ENCODE assay signal across 9 cellular contexts in the genomic region with DNA sequence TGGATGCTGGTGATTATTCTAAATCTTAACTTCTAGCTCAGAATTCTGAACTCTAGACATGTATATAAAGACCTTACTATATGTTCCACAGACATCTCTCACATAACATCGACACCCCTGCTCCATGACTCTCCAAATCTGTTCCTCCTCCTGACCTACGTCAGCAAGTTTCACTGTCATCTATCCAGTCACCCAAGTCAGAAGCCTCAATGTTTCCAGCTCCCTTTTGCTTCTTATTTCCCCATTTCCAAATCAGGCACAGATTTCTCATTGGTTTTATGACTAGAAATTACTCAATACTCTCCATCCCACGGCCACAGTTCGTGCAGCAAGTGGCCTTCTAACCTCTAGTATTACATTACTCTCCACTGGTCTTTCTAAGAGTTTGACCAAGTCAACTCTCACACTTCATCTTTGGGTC. TPM values are rescaled to one million over a fixed set of nuclear protein-coding genes. Genes with fewer than 3 reads are reported as not detected.
DNase-seq lines count a peak whose midpoint lies in the region; ATAC-seq and TF ChIP-seq lines count a peak whose summit lies in the region.
"Had no signal": no experiment of that assay in that cellular context is flagged by ENCODE, and none has a peak within 500 bp of the region (broad histone marks: within the 10 kb centered on the region; RNA-seq: fewer than 3 reads in every experiment).

No MANE protein-coding gene starts in this region.

- ATAC-seq in GM19438 (IDR thresholded peaks at IDR 0.05; ENCODE audit: low read depth, unreplicated experiment) (peak; percentile 48), HG03442 (IDR thresholded peaks at IDR 0.05; ENCODE audit: unreplicated experiment) (peak; percentile 42), aorta (ENCODE audit: low FRiP score) (peak; percentile 19), esophagus mucosa (no peak)

- H3K4me1 ChIP-seq in breast epithelium (no peaks in the 10 kb centered on the region), aorta (ENCODE audit: control insufficient read depth in 1 of 2, insufficient read depth in 2 of 2, low read length in 2 of 2) (peaks cover 0 to 25% of the 10 kb centered on the region in 2 donors)

- H3K36me3 ChIP-seq in breast epithelium (no peaks in the 10 kb centered on the region), aorta (ENCODE audit: control insufficient read depth in 1 of 2, insufficient read depth in 2 of 2, low read length in 1 of 2) (no peaks in the 10 kb centered on the region)

- no peaks in the 10 kb centered on the region for H3K27me3 ChIP-seq in breast epithelium
- no peaks in the 10 kb centered on the region for H3K27me3 ChIP-seq in aorta (ENCODE audit: control insufficient read depth in 1 of 2, insufficient read depth in 2 of 2, low read length in 1 of 2)

- intact Hi-C loops in breast epithelium (cut with DNase I; ENCODE audit: low total_unique reads) (no loop called here), aorta (cut with DNase I) (no loop called here)

- TF ChIP-seq POLR2A in breast epithelium (IDR thresholded peaks at IDR 0.05) = no peak

- DNase-seq in EH (ENCODE audit: low read depth) = peak; percentile 18
- no peak for DNase-seq in breast epithelium (ENCODE audit: low spot score in 2 of 2)
- no peak for DNase-seq in aorta
- DNase-seq in OCI-M1 (lab: John Stamatoyannopoulos, UW) = no peak
- DNase-seq in NCI-H1436 (lab: John Stamatoyannopoulos, UW) = no peak

- H3K9me3 ChIP-seq in breast epithelium = no peaks in the 10 kb centered on the region
- no peaks in the 10 kb centered on the region for H3K9me3 ChIP-seq in aorta (ENCODE audit: control insufficient read depth, low read length)

- TF ChIP-seq CTCF in breast epithelium (IDR thresholded peaks at IDR 0.05) = no peak

- H3K4me3 ChIP-seq in breast epithelium (no peak overlapping the region), aorta (ENCODE audit: low read length in 2 of 2) (no peak overlapping the region)
- H3K4me3 ChIP-seq: skin epidermis had no signal

- 74 to 85% methylated on average over 4 of the region's 4 CpGs for WGBS in aorta, 2 donors

- H3K27ac ChIP-seq in breast epithelium (peak overlapping the region; percentile 39 to 40), aorta (ENCODE audit: low read depth in 1 of 2, low read length in 2 of 2) (no peak overlapping the region)

RNA-seq across cellular contexts. Expression of gene EPC1, which starts 28.5 kb away (rescaled TPM):
- total RNA-seq in breast epithelium = 10 to 100 TPM; 49.4 to 78.7 (median 60.0) TPM
- 10 to 100 TPM; 42.4 to 53.9 TPM for total RNA-seq in aorta
- polyA plus RNA-seq in aorta = 10 to 100 TPM; 15.9 to 21.8 TPM
- 15.0 TPM for total RNA-seq in esophagus mucosa

Comparison
In these comparisons a context has a peak if more than half of its experiments do, and no peak if none do; other contexts are left out.
1. H3K27ac ChIP-seq: peak in breast epithelium (2 of 2); none in aorta (0 of 2).